In genomic region chr1:112099979-112100378, GRCh38 we compare ENCODE assay signal across 1 cellular context.
TF ChIP-seq lines count a peak whose summit lies in the region.

No MANE protein-coding gene starts in this region.

TF ChIP-seq in K562, 482 proteins besides CTCF, POLR2A, EP300 and RAD21 (continued from another document):
- TF ChIP-seq, protein P1, sequence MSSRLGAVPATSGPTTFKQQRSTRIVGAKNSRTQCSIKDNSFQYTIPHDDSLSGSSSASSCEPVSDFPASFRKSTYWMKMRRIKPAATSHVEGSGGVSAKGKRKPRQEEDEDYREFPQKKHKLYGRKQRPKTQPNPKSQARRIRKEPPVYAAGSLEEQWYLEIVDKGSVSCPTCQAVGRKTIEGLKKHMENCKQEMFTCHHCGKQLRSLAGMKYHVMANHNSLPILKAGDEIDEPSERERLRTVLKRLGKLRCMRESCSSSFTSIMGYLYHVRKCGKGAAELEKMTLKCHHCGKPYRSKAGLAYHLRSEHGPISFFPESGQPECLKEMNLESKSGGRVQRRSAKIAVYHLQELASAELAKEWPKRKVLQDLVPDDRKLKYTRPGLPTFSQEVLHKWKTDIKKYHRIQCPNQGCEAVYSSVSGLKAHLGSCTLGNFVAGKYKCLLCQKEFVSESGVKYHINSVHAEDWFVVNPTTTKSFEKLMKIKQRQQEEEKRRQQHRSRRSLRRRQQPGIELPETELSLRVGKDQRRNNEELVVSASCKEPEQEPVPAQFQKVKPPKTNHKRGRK (tag; IDR thresholded peaks at IDR 0.05) = no peak
- no peak for TF ChIP-seq ZNF707 (CRISPR knock-in tag; conservative IDR thresholded peaks at IDR 0.05)
- no peak for TF ChIP-seq OTX1 (CRISPR knock-in tag; IDR thresholded peaks at IDR 0.05)
- TF ChIP-seq ZNF445 (CRISPR knock-in tag; IDR thresholded peaks at IDR 0.05; ENCODE audit: low read depth) = no peak
- TF ChIP-seq MCM7 (IDR thresholded peaks at IDR 0.05) = no peak
- TF ChIP-seq FOXJ2 (tag; IDR thresholded peaks at IDR 0.05) = no peak
- no peak for TF ChIP-seq SLC30A9 (CRISPR knock-in tag; IDR thresholded peaks at IDR 0.05)
